In genomic region chr1:77354536-77354935, GRCh38 we compare ENCODE assay signal across 19 cellular contexts.
DNase-seq lines count a peak whose midpoint lies in the region; ATAC-seq and TF ChIP-seq lines count a peak whose summit lies in the region.
"Had no signal": no experiment of that assay in that cellular context is flagged by ENCODE, and none has a peak within 500 bp of the region (broad histone marks: within the 10 kb centered on the region; RNA-seq: fewer than 3 reads in every experiment).

No MANE protein-coding gene starts in this region.

- in situ Hi-C loops in IMR-90 (cut with MboI; ENCODE audit: low sequenced_read_pairs), result no loop called here

- no peak for TF ChIP-seq RAD21 in IMR-90 (IDR thresholded peaks at IDR 0.05; ENCODE audit: low read length)

- TF ChIP-seq CTCF in activated CD8-positive, alpha-beta T cell treated with anti-CD3 and anti-CD28 coated beads for 36 hours (IDR thresholded peaks at IDR 0.05), result no peak
- TF ChIP-seq CTCF in IMR-90 (conservative IDR thresholded peaks at IDR 0.05; ENCODE audit: low read depth, low read length) (no peak), osteoblast (IDR thresholded peaks at IDR 0.05; ENCODE audit: extremely low read depth, low read depth, low read length) (no peak)

- H3K79me2 ChIP-seq in osteoblast (ENCODE audit: insufficient read depth, low read length), result no peaks in the 10 kb centered on the region

- no peak overlapping the region for H3K4me2 ChIP-seq in IMR-90 (ENCODE audit: low read depth, low read length)
- no peak overlapping the region for H3K4me2 ChIP-seq in osteoblast (ENCODE audit: insufficient read depth, low read length)
- H3K4me2 ChIP-seq: BLaER1 treated with 17β-estradiol and CSF1 and Interleukin-3, amounts not matched to agents 10 nM and 100 nM had no signal

- CTCF ChIA-PET in activated CD8-positive, alpha-beta T cell treated with anti-CD3 and anti-CD28 coated beads, Interleukin-2, amount 10 ng/mL, durations not matched to agents 7 days and 5 days (lab: Charles Lee), result interaction anchor here (0.6 kb wide), 1 partner anchor 184 kb away, joined by 3 read pairs; no protein-coding TSS in a partner anchor
- CTCF ChIA-PET in activated CD8-positive, alpha-beta T cell treated with anti-CD3 and anti-CD28 coated beads for 36 hours (lab: Charles Lee), result interaction anchor here (0.8 kb wide), 1 partner anchor 10 kb away, joined by 4 read pairs; no protein-coding TSS in a partner anchor
- CTCF ChIA-PET in IMR-90 (lab: Yijun Ruan, JAX), result no interaction called here
- CTCF ChIA-PET in naive thymus-derived CD4-positive, alpha-beta T cell (lab: Charles Lee), result no interaction called here

- no peaks in the 10 kb centered on the region for H3K4me1 ChIP-seq in IMR-90 (ENCODE audit: control insufficient read depth, insufficient read depth, low read length)
- no peaks in the 10 kb centered on the region for H3K4me1 ChIP-seq in naive thymus-derived CD4-positive, alpha-beta T cell (ENCODE audit: control insufficient read depth in 2 of 2, insufficient read depth in 2 of 2, low read length in 2 of 2)
- H3K4me1 ChIP-seq in osteoblast (ENCODE audit: insufficient read depth, low read length), result peaks cover 11% of the 10 kb centered on the region

- no peak for ATAC-seq in activated CD8-positive, alpha-beta T cell treated with anti-CD3 and anti-CD28 coated beads, Interleukin-2, amount 10 ng/mL, durations not matched to agents 7 days and 5 days
- no peak for ATAC-seq in activated CD8-positive, alpha-beta T cell treated with anti-CD3 and anti-CD28 coated beads for 36 hours
- no peak for ATAC-seq in IMR-90 (ENCODE audit: low read depth)
- ATAC-seq in naive thymus-derived CD4-positive, alpha-beta T cell, result no peak
- ATAC-seq: CD8-positive, alpha-beta T cell; HCT116 had no signal

- H3K79me1 ChIP-seq in IMR-90 (ENCODE audit: low read depth in 1 of 2, low read length in 2 of 2), result peaks cover 0 to 17% of the 10 kb centered on the region in 2 experiments; a peak in 3 of 4 replicates

- no CpG with 5 or more reads among the region's 1 CpG for whole genome bisulfite sequencing in IMR-90 (ENCODE audit: extremely low coverage in 2 of 2, insufficient read length in 1 of 2), 2 experiments

- H3K27ac ChIP-seq in IMR-90 (ENCODE audit: insufficient read depth, low read length), result no peak overlapping the region
- H3K27ac ChIP-seq in naive thymus-derived CD4-positive, alpha-beta T cell (ENCODE audit: low read depth, low read length), result no peak overlapping the region
- H3K27ac ChIP-seq in osteoblast (ENCODE audit: low read depth, low read length), result peak overlapping the region; percentile 37
- H3K27ac ChIP-seq: BLaER1 treated with 17β-estradiol and CSF1 and Interleukin-3, amounts not matched to agents 10 nM and 100 nM had no signal

- no peak overlapping the region for H3K9ac ChIP-seq in IMR-90 (ENCODE audit: low read depth, low read length)
- H3K9ac ChIP-seq: BLaER1 treated with 17β-estradiol and CSF1 and Interleukin-3, amounts not matched to agents 10 nM and 100 nM had no signal

- H3K18ac ChIP-seq in IMR-90 (ENCODE audit: low read depth, low read length), result no peak overlapping the region

- no peaks in the 10 kb centered on the region for H3K9me3 Mint-ChIP-seq in activated CD8-positive, alpha-beta T cell treated with anti-CD3 and anti-CD28 coated beads, Interleukin-2, amount 10 ng/mL, durations not matched to agents 7 days and 5 days (ENCODE audit: insufficient read depth)
- H3K9me3 Mint-ChIP-seq in activated CD8-positive, alpha-beta T cell treated with anti-CD3 and anti-CD28 coated beads for 36 hours, result no peaks in the 10 kb centered on the region
- H3K9me3 Mint-ChIP-seq in naive thymus-derived CD4-positive, alpha-beta T cell, result peaks cover 0 to 7% (median 0%) of the 10 kb centered on the region in 11 donors
- H3K9me3 Mint-ChIP-seq: CD8-positive, alpha-beta T cell; HFFc6 had no signal

- no peak overlapping the region for H4K5ac ChIP-seq in IMR-90 (ENCODE audit: low read depth, low read length)

- H3K4me3 Mint-ChIP-seq in activated CD8-positive, alpha-beta T cell treated with anti-CD3 and anti-CD28 coated beads, Interleukin-2, amount 10 ng/mL, durations not matched to agents 7 days and 5 days, result no peak overlapping the region
- H3K4me3 Mint-ChIP-seq in activated CD8-positive, alpha-beta T cell treated with anti-CD3 and anti-CD28 coated beads for 36 hours, result no peak overlapping the region
- H3K4me3 Mint-ChIP-seq in naive thymus-derived CD4-positive, alpha-beta T cell, result no peak overlapping the region
- H3K4me3 Mint-ChIP-seq: B cell; CD8-positive, alpha-beta T cell; HFFc6 had no signal

- H3K36me3 Mint-ChIP-seq in activated CD8-positive, alpha-beta T cell treated with anti-CD3 and anti-CD28 coated beads, Interleukin-2, amount 10 ng/mL, durations not matched to agents 7 days and 5 days (ENCODE audit: low read depth), result no peaks in the 10 kb centered on the region
- peaks cover 6% of the 10 kb centered on the region for H3K36me3 Mint-ChIP-seq in activated CD8-positive, alpha-beta T cell treated with anti-CD3 and anti-CD28 coated beads for 36 hours (ENCODE audit: low read depth)
- peaks cover 0 to 60% (median 37%) of the 10 kb centered on the region in 5 donors for H3K36me3 Mint-ChIP-seq in naive thymus-derived CD4-positive, alpha-beta T cell

- H2BK5ac ChIP-seq in IMR-90 (ENCODE audit: low read depth, low read length, poor library complexity, severe bottlenecking), result no peak overlapping the region

- H4K20me1 ChIP-seq in IMR-90 (ENCODE audit: insufficient read depth, low read length) (no peaks in the 10 kb centered on the region), osteoblast (ENCODE audit: insufficient read depth, low read length) (no peaks in the 10 kb centered on the region)
- H4K20me1 ChIP-seq: BLaER1 treated with 17β-estradiol and CSF1 and Interleukin-3, amounts not matched to agents 10 nM and 100 nM had no signal

- no peaks in the 10 kb centered on the region for H3K9me3 ChIP-seq in IMR-90 (ENCODE audit: control insufficient read depth, insufficient read depth, low read length)
- no peaks in the 10 kb centered on the region for H3K9me3 ChIP-seq in naive thymus-derived CD4-positive, alpha-beta T cell (ENCODE audit: control insufficient read depth in 2 of 3, low read length in 3 of 3)
- H3K9me3 ChIP-seq in osteoblast (ENCODE audit: low read depth, low read length), result no peaks in the 10 kb centered on the region
- H3K9me3 ChIP-seq: BLaER1 treated with 17β-estradiol and CSF1 and Interleukin-3, amounts not matched to agents 10 nM and 100 nM had no signal

- H3K36me3 ChIP-seq in IMR-90 (ENCODE audit: control insufficient read depth, insufficient read depth, low read length) (peaks cover 1% of the 10 kb centered on the region; the same call in 1 of the 2 replicates), osteoblast (ENCODE audit: insufficient read depth, low read length) (no peaks in the 10 kb centered on the region)
- peaks cover 0 to 3% (median 0%) of the 10 kb centered on the region in 3 experiments for H3K36me3 ChIP-seq in naive thymus-derived CD4-positive, alpha-beta T cell (ENCODE audit: control insufficient read depth in 2 of 3, insufficient read depth in 3 of 3, low read length in 3 of 3)
- H3K36me3 ChIP-seq: BLaER1 treated with 17β-estradiol and CSF1 and Interleukin-3, amounts not matched to agents 10 nM and 100 nM had no signal

- H4K91ac ChIP-seq in IMR-90 (ENCODE audit: insufficient read depth, low read depth, low read length), result no peak overlapping the region

- no peak for TF ChIP-seq POLR2A in IMR-90 (IDR thresholded peaks at IDR 0.05; ENCODE audit: low read depth, low read length)

- intact Hi-C loops in activated CD8-positive, alpha-beta T cell treated with anti-CD3 and anti-CD28 coated beads for 36 hours (cut with micrococcal nuclease), result no loop called here
- intact Hi-C loops in IMR-90 (cut with micrococcal nuclease), result no loop called here
- intact Hi-C loops in naive thymus-derived CD4-positive, alpha-beta T cell (cut with micrococcal nuclease), result no loop called here

- peak overlapping the region; percentile 25 for H3K27ac Mint-ChIP-seq in activated CD8-positive, alpha-beta T cell treated with anti-CD3 and anti-CD28 coated beads, Interleukin-2, amount 10 ng/mL, durations not matched to agents 7 days and 5 days
- no peak overlapping the region for H3K27ac Mint-ChIP-seq in activated CD8-positive, alpha-beta T cell treated with anti-CD3 and anti-CD28 coated beads for 36 hours
- peak overlapping the region in 6 of 9 donors; percentile 32 to 75 (median 57) for H3K27ac Mint-ChIP-seq in naive thymus-derived CD4-positive, alpha-beta T cell
- H3K27ac Mint-ChIP-seq: B cell; CD8-positive, alpha-beta T cell; HFFc6 had no signal

- H2AFZ ChIP-seq in IMR-90 (replicated peaks; ENCODE audit: low read length, poor library complexity) (no peak overlapping the region), osteoblast (ENCODE audit: low read length) (no peak overlapping the region)

- H3K9me1 ChIP-seq in IMR-90 (ENCODE audit: insufficient read depth, low read length), result peaks cover 7% of the 10 kb centered on the region; the same call in 1 of the 2 replicates

- 0 out of 2 replicates have a peak overlapping the region, but pooled peaks have one; percentile 20 for H3K14ac ChIP-seq in IMR-90 (replicated peaks; ENCODE audit: low read depth, low read length)

- H2BK120ac ChIP-seq in IMR-90 (ENCODE audit: low read depth, low read length), result no peak overlapping the region

- H3K4me3 ChIP-seq in IMR-90 (ENCODE audit: insufficient read depth, low read depth, low read length) (no peak overlapping the region), osteoblast (ENCODE audit: insufficient read depth, low read length) (no peak overlapping the region)
- H3K4me3 ChIP-seq in naive thymus-derived CD4-positive, alpha-beta T cell (ENCODE audit: low read length), result no peak overlapping the region
- H3K4me3 ChIP-seq: BLaER1 treated with 17β-estradiol and CSF1 and Interleukin-3, amounts not matched to agents 10 nM and 100 nM had no signal

- peaks cover 22% of the 10 kb centered on the region for H3K4me1 Mint-ChIP-seq in activated CD8-positive, alpha-beta T cell treated with anti-CD3 and anti-CD28 coated beads, Interleukin-2, amount 10 ng/mL, durations not matched to agents 7 days and 5 days (ENCODE audit: low read depth)
- peaks cover 5% of the 10 kb centered on the region for H3K4me1 Mint-ChIP-seq in activated CD8-positive, alpha-beta T cell treated with anti-CD3 and anti-CD28 coated beads for 36 hours (ENCODE audit: low read depth)
- H3K4me1 Mint-ChIP-seq in naive thymus-derived CD4-positive, alpha-beta T cell, result peaks cover 6 to 51% (median 22%) of the 10 kb centered on the region in 7 donors
- H3K4me1 Mint-ChIP-seq: B cell had no signal

- H3K56ac ChIP-seq in IMR-90 (ENCODE audit: extremely low read depth, insufficient read depth, low read length), result no peak overlapping the region

- H3K27me3 ChIP-seq in IMR-90 (ENCODE audit: control insufficient read depth, insufficient read depth, low read length) (no peaks in the 10 kb centered on the region), osteoblast (ENCODE audit: insufficient read depth, low read length) (no peaks in the 10 kb centered on the region)
- no peaks in the 10 kb centered on the region for H3K27me3 ChIP-seq in naive thymus-derived CD4-positive, alpha-beta T cell (ENCODE audit: control insufficient read depth in 2 of 2, insufficient read depth in 2 of 2, low read length in 2 of 2)
- H3K27me3 ChIP-seq: BLaER1 treated with 17β-estradiol and CSF1 and Interleukin-3, amounts not matched to agents 10 nM and 100 nM had no signal

- no peak overlapping the region for H2BK20ac ChIP-seq in IMR-90 (ENCODE audit: low read depth, low read length)

- no peak overlapping the region for H2AK9ac ChIP-seq in IMR-90 (replicated peaks; ENCODE audit: low read depth, low read length, poor library complexity)

- H2BK15ac ChIP-seq in IMR-90 (ENCODE audit: low read depth, low read length), result no peak overlapping the region

- H2AK5ac ChIP-seq in IMR-90 (ENCODE audit: low read depth, low read length), result no peak overlapping the region

- dilution Hi-C loops in IMR-90 (cut with HindIII; ENCODE audit: low sequenced_read_pairs, unreplicated experiment), result no loop called here

- POLR2A ChIA-PET in activated CD8-positive, alpha-beta T cell treated with anti-CD3 and anti-CD28 coated beads, Interleukin-2, amount 10 ng/mL, durations not matched to agents 7 days and 5 days (lab: Charles Lee), result no interaction called here
- POLR2A ChIA-PET in activated CD8-positive, alpha-beta T cell treated with anti-CD3 and anti-CD28 coated beads for 36 hours (lab: Charles Lee), result no interaction called here
- POLR2A ChIA-PET in IMR-90 (lab: Charles Lee; ENCODE audit: unreplicated experiment), result no interaction called here
- POLR2A ChIA-PET in naive thymus-derived CD4-positive, alpha-beta T cell (lab: Charles Lee), result interaction anchor here (0.6 to 1.0 kb wide), 3 partner anchors 9 to 202 kb away, joined by 3 to 4 read pairs (median 3); no protein-coding TSS in a partner anchor

- BruUV-seq in IMR-90 (replicated peaks; lab: Mats Ljungman, UMichigan), result no TSS peak

- DNase-seq in activated CD8-positive, alpha-beta T cell treated with anti-CD3 and anti-CD28 coated beads, Interleukin-2, amount 10 ng/mL, durations not matched to agents 7 days and 5 days, result no peak
- no peak for DNase-seq in activated CD8-positive, alpha-beta T cell treated with anti-CD3 and anti-CD28 coated beads for 36 hours
- DNase-seq in IMR-90 (no peak), osteoblast (ENCODE audit: insufficient read length, low spot score, missing footprints) (no peak), inferior parietal cortex (ENCODE audit: extremely low spot score) (no peak), putamen (ENCODE audit: low spot score) (no peak), NCI-H1930 (lab: John Stamatoyannopoulos, UW) (no peak)
- no peak for DNase-seq in naive thymus-derived CD4-positive, alpha-beta T cell
- DNase-seq: 8988T; Calu3; CD8-positive, alpha-beta T cell; DMS79 treated with DMSO at 0.1 percent for 48 hours; GF-D8; GOT3; H7 had no signal

- H3K27me3 Mint-ChIP-seq in activated CD8-positive, alpha-beta T cell treated with anti-CD3 and anti-CD28 coated beads, Interleukin-2, amount 10 ng/mL, durations not matched to agents 7 days and 5 days (ENCODE audit: low read depth), result no peaks in the 10 kb centered on the region
- no peaks in the 10 kb centered on the region for H3K27me3 Mint-ChIP-seq in activated CD8-positive, alpha-beta T cell treated with anti-CD3 and anti-CD28 coated beads for 36 hours
- no peaks in the 10 kb centered on the region for H3K27me3 Mint-ChIP-seq in naive thymus-derived CD4-positive, alpha-beta T cell

- no peak overlapping the region for H4K8ac ChIP-seq in IMR-90 (ENCODE audit: low read depth in 2 of 2, low read length in 2 of 2)

- H3K4ac ChIP-seq in IMR-90 (ENCODE audit: low read depth, low read length), result no peak overlapping the region

- H3K23ac ChIP-seq in IMR-90 (ENCODE audit: low read depth, low read length), result no peak overlapping the region

Comparison
In these comparisons a context has a peak if more than half of its experiments do, and no peak if none do; other contexts are left out.
1. CTCF ChIA-PET loops: an anchor here in activated CD8-positive, alpha-beta T cell treated with anti-CD3 and anti-CD28 coated beads, Interleukin-2, amount 10 ng/mL, durations not matched to agents 7 days and 5 days (0.6 kb wide) and activated CD8-positive, alpha-beta T cell treated with anti-CD3 and anti-CD28 coated beads for 36 hours (0.8 kb wide); none called in IMR-90 and naive thymus-derived CD4-positive, alpha-beta T cell.